ENCODE assay signal across 21 cellular contexts in genomic region chr19:32876919-32877285, GRCh38. TPM values are rescaled to one million over a fixed set of nuclear protein-coding genes. Genes with fewer than 3 reads are reported as not detected.
A peak's percentile ranks its signal among the peaks of the same experiment; 100 is the strongest.
DNase-seq lines count a peak whose midpoint lies in the region; ATAC-seq, FAIRE-seq and TF ChIP-seq lines count a peak whose summit lies in the region.
"Had no signal": no experiment of that assay in that cellular context is flagged by ENCODE, and none has a peak within 500 bp of the region (broad histone marks: within the 10 kb centered on the region; RNA-seq: fewer than 3 reads in every experiment).

No MANE protein-coding gene starts in this region.

- WGBS in spleen, 5 donors: 83 to 96% (median 95%) methylated on average over 12 of the region's 12 CpGs

- H3K27ac ChIP-seq in Panc1 (ENCODE audit: low read length) (no peak overlapping the region), spleen (no peak overlapping the region)
- H3K27ac ChIP-seq: cardiac muscle cell, neutrophil, RWPE1 had no signal

- H3K4me3 ChIP-seq in Panc1 (ENCODE audit: low read depth in 2 of 2, low read length in 2 of 2) (no peak overlapping the region), foreskin fibroblast (ENCODE audit: low read depth in 1 of 2, low read length in 2 of 2) (no peak overlapping the region), spleen (no peak overlapping the region)
- H3K4me3 ChIP-seq: cardiac muscle cell had no signal

- H3K36me3 Mint-ChIP-seq in activated naive CD4-positive, alpha-beta T cell treated with anti-CD3 and anti-CD28 coated beads, Interleukin-2, amount 10 ng/mL, durations not matched to agents 7 days and 5 days: peaks cover 2% of the 10 kb centered on the region

- CTCF ChIA-PET in Panc1 (lab: Charles Lee): no interaction called here
- CTCF ChIA-PET in activated naive CD4-positive, alpha-beta T cell treated with anti-CD3 and anti-CD28 coated beads, Interleukin-2, amount 10 ng/mL, durations not matched to agents 7 days and 5 days (lab: Charles Lee): no interaction called here

- H3K27me3 ChIP-seq in Panc1 (ENCODE audit: control insufficient read depth, insufficient read depth, low read length): no peaks in the 10 kb centered on the region
- no peaks in the 10 kb centered on the region for H3K27me3 ChIP-seq in spleen (replicated peaks in 1 of 7)
- H3K27me3 ChIP-seq: cardiac muscle cell, neutrophil had no signal

- TF ChIP-seq POLR2A in H54 (IDR thresholded peaks at IDR 0.05; ENCODE audit: low read depth, low read length) (no peak), spleen (IDR thresholded peaks at IDR 0.05) (no peak)

- ATAC-seq in Panc1: peak; percentile 71

- no peaks in the 10 kb centered on the region for H3K27me3 Mint-ChIP-seq in activated naive CD4-positive, alpha-beta T cell treated with anti-CD3 and anti-CD28 coated beads, Interleukin-2, amount 10 ng/mL, durations not matched to agents 7 days and 5 days
- H3K27me3 Mint-ChIP-seq: CD4-positive, CD25-positive, alpha-beta regulatory T cell had no signal

- H3K36me3 ChIP-seq in Panc1 (ENCODE audit: control insufficient read depth, insufficient read depth, low read length) (no peaks in the 10 kb centered on the region), spleen (peaks cover 0 to 51% (median 8%) of the 10 kb centered on the region in 6 donors)
- H3K36me3 ChIP-seq: cardiac muscle cell had no signal

- in situ Hi-C loops in Panc1 (cut with HindIII; ENCODE audit: low pct_unique_long_range_greater_than_20kb, low sequenced_read_pairs): no loop called here
- in situ Hi-C loops in ACHN (cut with HindIII; ENCODE audit: low pct_ligation_motif_present, low pct_unique_long_range_greater_than_20kb, low sequenced_read_pairs): no loop called here

- peak; percentile 52 for FAIRE-seq in H54 (lab: Jason Lieb, UNC)

- H3K4me1 Mint-ChIP-seq in activated naive CD4-positive, alpha-beta T cell treated with anti-CD3 and anti-CD28 coated beads, Interleukin-2, amount 10 ng/mL, durations not matched to agents 7 days and 5 days: peaks cover 6% of the 10 kb centered on the region

- TF ChIP-seq CTCF in Panc1 (IDR thresholded peaks at IDR 0.05) (no peak), foreskin fibroblast (IDR thresholded peaks at IDR 0.05; ENCODE audit: low read depth, low read length) (no peak), spleen (IDR thresholded peaks at IDR 0.05 in 8 of 11, conservative IDR thresholded peaks at IDR 0.05 in 3 of 11) (no peak)

- no peaks in the 10 kb centered on the region for H3K9me3 ChIP-seq in Panc1 (ENCODE audit: control insufficient read depth, insufficient read depth, low read depth, low read length)
- no peaks in the 10 kb centered on the region for H3K9me3 ChIP-seq in spleen
- H3K9me3 ChIP-seq: neutrophil had no signal

- DNase-seq in H54 (ENCODE audit: insufficient read length, low spot score): peak; percentile 91
- no peak for DNase-seq in Panc1 (ENCODE audit: low read depth, low spot score)
- peak; percentile 51 to 61 for DNase-seq in foreskin fibroblast
- DNase-seq in spleen: peak; percentile 57
- no peak for DNase-seq in NCI-H748 treated with DMSO at 0.1 percent for 48 hours (lab: John Stamatoyannopoulos, UW)
- DNase-seq in activated naive CD4-positive, alpha-beta T cell treated with anti-CD3 and anti-CD28 coated beads, Interleukin-2, amount 10 ng/mL, durations not matched to agents 7 days and 5 days: no peak
- no peak for DNase-seq in SW 1271 (lab: John Stamatoyannopoulos, UW)
- no peak for DNase-seq in ACHN
- DNase-seq: activated CD4-positive, alpha-beta T cell treated with anti-CD3 and anti-CD28 coated beads for 1 hour; activated CD8-positive, alpha-beta memory T cell treated with anti-CD3 and anti-CD28 coated beads, Interleukin-2, amount 50 U/mL, for 4 hours; activated naive CD4-positive, alpha-beta T cell treated with anti-CD3 and anti-CD28 coated beads for 36 hours; GDM1; MM.1S; NCI-H2029 treated with DMSO at 0.1 percent for 48 hours; NCI-H69; stimulated activated CD4-positive, alpha-beta T cell treated with anti-CD3 and anti-CD28 coated beads, Interleukin-12 subunit alpha, Interleukin-12 subunit beta, amount 100 ng/mL, for 4 hours had no signal

- no peak overlapping the region for H3K4me3 Mint-ChIP-seq in activated naive CD4-positive, alpha-beta T cell treated with anti-CD3 and anti-CD28 coated beads, Interleukin-2, amount 10 ng/mL, durations not matched to agents 7 days and 5 days
- H3K4me3 Mint-ChIP-seq: activated naive CD4-positive, alpha-beta T cell treated with anti-CD3 and anti-CD28 coated beads for 36 hours; CD4-positive, CD25-positive, alpha-beta regulatory T cell; T-helper 2 cell treated with Interferon-gamma antibody and Interleukin-4, amounts not matched to agents 5 μg/mL and 100 μg/mL, for 36 hours had no signal

- BruUV-seq in Panc1 (replicated peaks; lab: Mats Ljungman, UMichigan): no TSS peak

- H3K9me3 Mint-ChIP-seq in activated naive CD4-positive, alpha-beta T cell treated with anti-CD3 and anti-CD28 coated beads, Interleukin-2, amount 10 ng/mL, durations not matched to agents 7 days and 5 days: no peaks in the 10 kb centered on the region
- H3K9me3 Mint-ChIP-seq: activated naive CD4-positive, alpha-beta T cell treated with anti-CD3 and anti-CD28 coated beads for 36 hours; T-helper 2 cell treated with Interferon-gamma antibody and Interleukin-4, amounts not matched to agents 5 μg/mL and 100 μg/mL, for 36 hours had no signal

- intact Hi-C loops in Panc1 (cut with micrococcal nuclease; ENCODE audit: unreplicated experiment): no loop called here
- intact Hi-C loops in spleen (cut with DNase I; ENCODE audit: low total_unique reads): no loop called here

- H3K27ac Mint-ChIP-seq in activated naive CD4-positive, alpha-beta T cell treated with anti-CD3 and anti-CD28 coated beads, Interleukin-2, amount 10 ng/mL, durations not matched to agents 7 days and 5 days: no peak overlapping the region
- H3K27ac Mint-ChIP-seq: activated naive CD4-positive, alpha-beta T cell treated with anti-CD3 and anti-CD28 coated beads for 36 hours; T-helper 2 cell treated with Interferon-gamma antibody and Interleukin-4, amounts not matched to agents 5 μg/mL and 100 μg/mL, for 36 hours had no signal

- POLR2A ChIA-PET in Panc1 (lab: Charles Lee): no interaction called here

- 0 out of 2 replicates have a peak, but pooled peaks cover 2% of the 10 kb centered on the region for H3K4me1 ChIP-seq in Panc1 (ENCODE audit: control insufficient read depth, insufficient read depth, low read length)
- no peaks in the 10 kb centered on the region for H3K4me1 ChIP-seq in spleen

RNA-seq across cellular contexts. Expression of gene SLC7A9, which starts 7.3 kb away (rescaled TPM):
- 0.28 TPM for total RNA-seq in Panc1 (2021; ENCODE audit: unreplicated experiment)
- 0.36 TPM for polyA plus RNA-seq in Panc1 (2012; ENCODE audit: insufficient read length)
- total RNA-seq in spleen: 1 to 10 TPM in 1 of 7 donors, under 1 TPM in 2, not detected in 4; 0.13 to 1.1 (median 0.52) TPM
- polyA plus RNA-seq in spleen: under 1 TPM; 0.19 to 0.44 (median 0.43) TPM
- total RNA-seq: activated naive CD4-positive, alpha-beta T cell treated with anti-CD3 and anti-CD28 coated beads for 36 hours had no signal
- polyA plus RNA-seq: CD4-positive, CD25-positive, alpha-beta regulatory T cell had no signal

Comparison
In these comparisons a context has a peak if more than half of its experiments do, and no peak if none do; other contexts are left out.
1. DNase-seq: peak in H54 (single experiment), foreskin fibroblast (2 of 2) and spleen (single experiment); none in Panc1 (single experiment), NCI-H748 treated with DMSO at 0.1 percent for 48 hours (single experiment), activated naive CD4-positive, alpha-beta T cell treated with anti-CD3 and anti-CD28 coated beads, Interleukin-2, amount 10 ng/mL, durations not matched to agents 7 days and 5 days (single experiment), SW 1271 (0 of 2) and ACHN (single experiment).